Comparison of ENCODE assay signal across 10 cellular contexts in the genomic region with DNA sequence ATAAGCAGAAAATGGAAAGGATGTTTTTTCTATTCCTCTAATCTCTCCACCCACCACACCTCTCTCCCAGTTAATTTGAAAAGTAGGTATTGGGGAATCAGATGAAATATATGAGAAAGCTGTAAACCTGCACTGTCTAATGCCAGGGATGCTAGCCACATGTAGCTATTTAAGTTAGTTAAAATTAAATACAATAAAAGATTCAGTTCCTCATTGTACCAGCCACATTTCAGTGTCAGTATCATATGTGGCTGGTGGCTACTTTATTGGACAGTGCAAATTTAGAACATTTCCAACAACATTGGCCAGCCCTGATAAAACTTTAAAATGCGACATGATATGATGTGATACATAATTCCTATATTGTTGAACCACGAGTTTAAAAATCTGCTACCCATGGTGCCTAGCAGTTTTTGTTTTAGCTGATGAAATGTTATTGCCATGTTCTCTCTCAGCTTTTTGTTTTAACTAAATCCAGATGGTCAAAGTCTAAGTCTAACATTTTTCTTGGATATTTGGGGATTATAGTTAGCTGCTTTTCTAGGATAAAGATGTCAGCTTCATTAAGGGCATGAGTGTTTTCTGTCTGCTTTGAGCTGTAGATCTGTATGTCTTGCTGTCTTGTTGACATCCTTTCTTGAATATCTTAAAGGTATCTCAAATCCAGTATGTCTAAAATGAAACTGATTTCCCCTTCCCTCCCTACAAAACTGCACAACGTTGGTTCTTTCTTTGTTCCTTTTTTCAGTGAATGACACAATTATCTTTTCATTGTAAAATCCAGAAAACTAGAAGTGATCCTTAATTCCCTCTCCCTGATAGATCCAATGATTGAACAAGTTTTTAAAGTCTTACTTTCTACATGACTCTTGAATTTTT. TPM values are rescaled to one million over a fixed set of nuclear protein-coding genes. Genes with fewer than 3 reads are reported as not detected.
DNase-seq lines count a peak whose midpoint lies in the region; ATAC-seq, FAIRE-seq and TF ChIP-seq lines count a peak whose summit lies in the region.
"Had no signal": no experiment of that assay in that cellular context is flagged by ENCODE, and none has a peak within 500 bp of the region (broad histone marks: within the 10 kb centered on the region; RNA-seq: fewer than 3 reads in every experiment).

No MANE protein-coding gene starts in this region.

- no peak overlapping the region for H2BK15ac ChIP-seq in neuronal stem cell (ENCODE audit: low read length)

- H2AFZ ChIP-seq in keratinocyte (ENCODE audit: control insufficient read depth, low read length), result no peak overlapping the region
- H2AFZ ChIP-seq in neuronal stem cell (ENCODE audit: low read length), result no peak overlapping the region

- H3K4me3 Mint-ChIP-seq in CD4-positive, alpha-beta T cell, result peak overlapping the region; percentile 61
- H3K4me3 Mint-ChIP-seq in T-helper 17 cell, result peak overlapping the region; percentile 79

- no peak overlapping the region for H3K4ac ChIP-seq in neuronal stem cell (ENCODE audit: low read length)

- H3K27ac Mint-ChIP-seq in CD4-positive, alpha-beta T cell, result peak overlapping the region; percentile 64
- peak overlapping the region; percentile 78 for H3K27ac Mint-ChIP-seq in T-helper 17 cell

- no peaks in the 10 kb centered on the region for H3K9me1 ChIP-seq in keratinocyte (ENCODE audit: control insufficient read depth, extremely low read depth, insufficient read depth, low read length)

- no peaks in the 10 kb centered on the region for H3K79me1 ChIP-seq in neuronal stem cell (ENCODE audit: low read depth, low read length)

- no peak overlapping the region for H2BK5ac ChIP-seq in neuronal stem cell (ENCODE audit: low read length)

- H4K8ac ChIP-seq in neuronal stem cell (ENCODE audit: low read depth, low read length), result no peak overlapping the region

- H3K14ac ChIP-seq in neuronal stem cell (ENCODE audit: low read length), result no peak overlapping the region

- H3K9me3 Mint-ChIP-seq in CD4-positive, alpha-beta T cell, result no peaks in the 10 kb centered on the region

- TF ChIP-seq POLR2A in Peyer's patch (IDR thresholded peaks at IDR 0.05), result no peak

- TF ChIP-seq CTCF in CD4-positive, alpha-beta T cell (IDR thresholded peaks at IDR 0.05), result no peak
- TF ChIP-seq CTCF in keratinocyte (optimal IDR thresholded peaks at IDR 0.05 in 1 of 3, IDR thresholded peaks at IDR 0.05 in 1 of 3, conservative IDR thresholded peaks at IDR 0.05 in 1 of 3; ENCODE audit: extremely low read depth in 1 of 3, insufficient read depth in 2 of 3, low read length in 3 of 3), result no peak
- no peak for TF ChIP-seq CTCF in Peyer's patch (IDR thresholded peaks at IDR 0.05)

- intact Hi-C loops in CD4-positive, alpha-beta T cell (cut with DNase I, micrococcal nuclease), result loop anchor here in 1 of 2 experiments (10.0 kb wide), 1 partner anchor 1771 kb away; a partner anchor contains a TSS

- peaks cover 14% of the 10 kb centered on the region for H3K4me1 ChIP-seq in keratinocyte (ENCODE audit: control insufficient read depth, extremely low read depth, insufficient read depth, low read length)
- no peaks in the 10 kb centered on the region for H3K4me1 ChIP-seq in neuronal stem cell (ENCODE audit: control insufficient read depth in 2 of 2, insufficient read depth in 1 of 2, low read depth in 1 of 2, low read length in 2 of 2)
- peaks cover 0 to 25% (median 0%) of the 10 kb centered on the region in 4 donors for H3K4me1 ChIP-seq in Peyer's patch

- H3K27me3 Mint-ChIP-seq in CD4-positive, alpha-beta T cell, result no peaks in the 10 kb centered on the region
- H3K27me3 Mint-ChIP-seq in T-helper 17 cell, result no peaks in the 10 kb centered on the region

- no peaks in the 10 kb centered on the region for H3K27me3 ChIP-seq in CD4-positive, alpha-beta T cell (ENCODE audit: control insufficient read depth, insufficient read depth, low read length)
- no peaks in the 10 kb centered on the region for H3K27me3 ChIP-seq in keratinocyte (ENCODE audit: control insufficient read depth, extremely low read depth, insufficient read depth, low read length)
- H3K27me3 ChIP-seq in neuronal stem cell (ENCODE audit: control insufficient read depth in 3 of 3, insufficient read depth in 3 of 3, low read depth in 1 of 3, low read length in 3 of 3), result no peaks in the 10 kb centered on the region
- no peaks in the 10 kb centered on the region for H3K27me3 ChIP-seq in Peyer's patch

- H4K20me1 ChIP-seq in keratinocyte (ENCODE audit: control insufficient read depth, extremely low read depth, insufficient read depth, low read length), result no peaks in the 10 kb centered on the region

- no peak overlapping the region for H2BK120ac ChIP-seq in neuronal stem cell (ENCODE audit: low read depth, low read length)

- peaks cover 49% of the 10 kb centered on the region for H3K4me1 Mint-ChIP-seq in CD4-positive, alpha-beta T cell (ENCODE audit: low read depth)
- H3K4me1 Mint-ChIP-seq in T-helper 17 cell, result peaks cover 33% of the 10 kb centered on the region

- peaks cover 4% of the 10 kb centered on the region for H3K36me3 Mint-ChIP-seq in CD4-positive, alpha-beta T cell (ENCODE audit: low read depth)
- H3K36me3 Mint-ChIP-seq in T-helper 17 cell (ENCODE audit: low read depth), result peaks cover 2% of the 10 kb centered on the region

- no peak for DNase-seq in CD4-positive, alpha-beta T cell
- DNase-seq in T-helper 17 cell (no peak), keratinocyte (ENCODE audit: low read depth, low spot score) (no peak), RKO (ENCODE audit: low spot score) (no peak), neuronal stem cell (ENCODE audit: low spot score) (no peak), Peyer's patch (no peak), NCI-H2081 (lab: John Stamatoyannopoulos, UW) (no peak)
- DNase-seq: cortex of kidney, NCI-H1105 had no signal

- peaks cover 68% of the 10 kb centered on the region for H3K79me2 ChIP-seq in keratinocyte (ENCODE audit: control insufficient read depth, insufficient read depth, low read length)

- H3K18ac ChIP-seq in neuronal stem cell (ENCODE audit: low read length), result no peak overlapping the region

- CTCF ChIA-PET in CD4-positive, alpha-beta T cell (lab: Charles Lee), result interaction anchor here (0.5 kb wide), 1 partner anchor 1070 kb away, joined by 3 read pairs; no protein-coding TSS in a partner anchor

- H3K36me3 ChIP-seq in keratinocyte (ENCODE audit: control insufficient read depth in 2 of 2, extremely low read depth in 1 of 2, insufficient read depth in 2 of 2, low read length in 2 of 2) (peaks cover 0 to 3% of the 10 kb centered on the region in 2 experiments), neuronal stem cell (replicated peaks in 1 of 2; ENCODE audit: control insufficient read depth in 2 of 2, insufficient read depth in 2 of 2, low read length in 2 of 2) (peaks cover 0 to 28% of the 10 kb centered on the region in 2 donors), Peyer's patch (no peaks in the 10 kb centered on the region)

- H2AK5ac ChIP-seq in neuronal stem cell (ENCODE audit: low read depth, low read length), result no peak overlapping the region

- peak; percentile 39 for FAIRE-seq in keratinocyte (lab: Jason Lieb, UNC)

- dilution Hi-C loops in keratinocyte (cut with MboI; ENCODE audit: extremely low pct_ligation_motif_present, low sequenced_read_pairs), result no loop called here

- no CpG with 5 or more reads among the region's 3 CpGs for WGBS in neuronal stem cell (ENCODE audit: extremely low coverage in 2 of 2, insufficient read length in 2 of 2, insufficient replicate concordance in 1 of 2), 2 donors

- H2BK12ac ChIP-seq in neuronal stem cell (ENCODE audit: low read length), result no peak overlapping the region

- no peak overlapping the region for H4K91ac ChIP-seq in neuronal stem cell (ENCODE audit: low read depth, low read length, poor library complexity)

- H3K4me2 ChIP-seq in keratinocyte (ENCODE audit: control insufficient read depth, extremely low read depth, insufficient read depth, low read depth, low read length) (no peak overlapping the region), neuronal stem cell (ENCODE audit: insufficient read depth, low read length, poor library complexity, severe bottlenecking) (no peak overlapping the region)

- H3K23ac ChIP-seq in neuronal stem cell (ENCODE audit: low read depth, low read length, poor library complexity), result no peak overlapping the region

- H3K4me3 ChIP-seq in keratinocyte (ENCODE audit: control insufficient read depth in 2 of 3, extremely low read depth in 1 of 3, insufficient read depth in 2 of 3, low read depth in 1 of 3, low read length in 3 of 3) (no peak overlapping the region), neuronal stem cell (ENCODE audit: low read length in 2 of 2) (no peak overlapping the region), Peyer's patch (no peak overlapping the region)

- H3K27ac ChIP-seq in CD4-positive, alpha-beta T cell (ENCODE audit: low read depth, low read length), result no peak overlapping the region
- H3K27ac ChIP-seq in keratinocyte (ENCODE audit: control insufficient read depth, insufficient read depth, low read length) (no peak overlapping the region), neuronal stem cell (replicated peaks; ENCODE audit: low read length) (no peak overlapping the region), Peyer's patch (no peak overlapping the region)

- no peak overlapping the region for H3K9ac ChIP-seq in keratinocyte (ENCODE audit: control insufficient read depth, extremely low read depth, insufficient read depth, low read length)
- H3K9ac ChIP-seq in neuronal stem cell (ENCODE audit: low read depth, low read length, poor library complexity), result no peak overlapping the region

- H3K9me3 ChIP-seq in CD4-positive, alpha-beta T cell (ENCODE audit: control insufficient read depth, low read length), result no peaks in the 10 kb centered on the region
- H3K9me3 ChIP-seq in T-helper 17 cell (ENCODE audit: control insufficient read depth, low read length, poor library complexity, severe bottlenecking) (no peaks in the 10 kb centered on the region), keratinocyte (ENCODE audit: control insufficient read depth, low read depth, low read length) (no peaks in the 10 kb centered on the region), neuronal stem cell (replicated peaks in 1 of 2; ENCODE audit: control insufficient read depth in 2 of 2, insufficient read depth in 1 of 2, low read depth in 1 of 2, low read length in 2 of 2) (no peaks in the 10 kb centered on the region), Peyer's patch (no peaks in the 10 kb centered on the region)

- no peak for ATAC-seq in CD4-positive, alpha-beta T cell (ENCODE audit: poor library complexity)
- peak; percentile 46 for ATAC-seq in GM18907 (IDR thresholded peaks at IDR 0.05; ENCODE audit: unreplicated experiment)
- no peak for ATAC-seq in T-helper 17 cell

- POLR2A ChIA-PET in CD4-positive, alpha-beta T cell (lab: Charles Lee), result no interaction called here

RNA-seq across cellular contexts. Expression of a gene that starts 6.1 kb away (rescaled TPM):
- 1 to 10 TPM; 2.6 to 3.0 TPM for total RNA-seq in CD4-positive, alpha-beta T cell
- total RNA-seq in T-helper 17 cell (10 to 100 TPM in 1 of 2 donors, 1 to 10 TPM in 1; 6.1 to 14.3 TPM), Peyer's patch (10 to 100 TPM; 24.5 to 44.6 (median 36.3) TPM)
- polyA plus RNA-seq in keratinocyte, result 23.5 to 44.4 TPM (median 28.2 TPM) in 3 replicates
- polyA plus RNA-seq in keratinocyte (2011; ENCODE audit: low read depth), result 13.7 TPM
- polyA plus RNA-seq in keratinocyte (2011; cell fraction: cytosol; rRNA removed), result 18.6 and 35.5 TPM in 2 replicates
- 34.0 and 42.9 TPM in 2 replicates for polyA plus RNA-seq in keratinocyte (2011; cell fraction: nucleus; rRNA removed)
- 22.1 and 24.0 TPM in 2 replicates for polyA plus RNA-seq in keratinocyte (2012; ENCODE audit: low replicate concordance)
- polyA minus RNA-seq in keratinocyte, result 5.1 to 23.7 TPM (median 18.7 TPM) in 3 replicates
- polyA minus RNA-seq in keratinocyte (2011; cell fraction: cytosol; rRNA and poly(A)+ RNA removed), result 25.3 TPM
- polyA minus RNA-seq in keratinocyte (2011; cell fraction: nucleus; rRNA and poly(A)+ RNA removed), result 20.8 and 45.2 TPM in 2 replicates
- 45.0 TPM for polyA plus RNA-seq in neuronal stem cell (2013, experiment 1 of 2)
- polyA plus RNA-seq in neuronal stem cell (2013, experiment 2 of 2), result 43.7 TPM

RNA-seq across cellular contexts. Expression of a gene that starts 6.3 kb away (rescaled TPM):
- under 1 TPM in 1 of 2 experiments, not detected in 1; 0.22 TPM for total RNA-seq in CD4-positive, alpha-beta T cell
- total RNA-seq in T-helper 17 cell (under 1 TPM; 0.13 to 0.40 TPM), Peyer's patch (under 1 TPM in 2 of 4 donors, not detected in 2; 0.57 to 0.94 TPM)
- 0.10 to 0.21 TPM (median 0.12 TPM) in 3 replicates for polyA plus RNA-seq in keratinocyte
- polyA plus RNA-seq in keratinocyte (2011; ENCODE audit: low read depth), result 0.17 TPM
- polyA plus RNA-seq in keratinocyte (2011; cell fraction: cytosol; rRNA removed), result 0.06 and 0.13 TPM in 2 replicates
- polyA plus RNA-seq in keratinocyte (2011; cell fraction: nucleus; rRNA removed), result 0.23 and 0.27 TPM in 2 replicates
- 0.08 and 0.18 TPM in 2 replicates for polyA plus RNA-seq in keratinocyte (2012; ENCODE audit: low replicate concordance)
- 0.06 to 0.20 TPM in 2 of 3 replicates, not detected in the other for polyA minus RNA-seq in keratinocyte
- not detected for polyA minus RNA-seq in keratinocyte (2011; cell fraction: cytosol; rRNA and poly(A)+ RNA removed)
- 0.39 TPM in 1 of 2 replicates, not detected in the other for polyA minus RNA-seq in keratinocyte (2011; cell fraction: nucleus; rRNA and poly(A)+ RNA removed)
- 3.0 TPM for polyA plus RNA-seq in neuronal stem cell (2013, experiment 1 of 2)
- polyA plus RNA-seq in neuronal stem cell (2013, experiment 2 of 2), result 3.2 TPM
